Comparison of ENCODE assay signal across 13 cellular contexts in the genomic region with DNA sequence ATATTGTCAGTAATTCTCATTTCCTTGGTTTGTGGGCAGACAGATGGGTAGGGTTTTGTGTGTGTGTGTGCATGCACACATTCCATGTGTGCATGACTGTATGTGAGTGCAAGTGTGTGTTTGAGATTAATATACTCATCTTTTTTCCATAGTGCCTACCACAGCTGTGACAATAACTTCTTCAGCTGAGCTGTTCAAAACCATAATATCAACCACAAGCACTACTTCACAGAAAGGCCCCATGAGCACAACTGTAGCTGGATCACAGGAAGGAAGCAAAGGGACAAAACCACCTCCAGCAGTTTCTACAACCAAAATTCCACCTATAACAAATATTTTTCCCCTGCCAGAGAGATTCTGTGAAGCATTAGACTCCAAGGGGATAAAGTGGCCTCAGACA.
DNase-seq lines count a peak whose midpoint lies in the region; ATAC-seq and TF ChIP-seq lines count a peak whose summit lies in the region.
"Had no signal": no experiment of that assay in that cellular context is flagged by ENCODE, and none has a peak within 500 bp of the region (broad histone marks: within the 10 kb centered on the region; RNA-seq: fewer than 3 reads in every experiment).

No MANE protein-coding gene starts in this region.

- no peaks in the 10 kb centered on the region for H3K4me1 ChIP-seq in endodermal cell (ENCODE audit: control insufficient read depth, insufficient read depth, low read length)
- peaks cover 0 to 22% (median 11%) of the 10 kb centered on the region in 4 donors for H3K4me1 ChIP-seq in sigmoid colon
- H3K4me1 ChIP-seq in right lobe of liver: no peaks in the 10 kb centered on the region

- H3K27me3 ChIP-seq in endodermal cell (ENCODE audit: control insufficient read depth, insufficient read depth, low read length, poor library complexity, severe bottlenecking) (no peaks in the 10 kb centered on the region), sigmoid colon (no peaks in the 10 kb centered on the region), right lobe of liver (no peaks in the 10 kb centered on the region)

- peak overlapping the region; percentile 16 for H3K27ac ChIP-seq in endodermal cell (ENCODE audit: low read depth, low read length)
- H3K27ac ChIP-seq in sigmoid colon: no peak overlapping the region
- no peak overlapping the region for H3K27ac ChIP-seq in right lobe of liver
- H3K27ac ChIP-seq: PC-9 had no signal

- peak; percentile 19 for DNase-seq in activated CD8-positive, alpha-beta T cell treated with anti-CD3 and anti-CD28 coated beads, Interleukin-2, amount 10 ng/mL, durations not matched to agents 7 days and 5 days
- no peak for DNase-seq in activated CD8-positive, alpha-beta T cell treated with anti-CD3 and anti-CD28 coated beads for 36 hours
- DNase-seq in Kasumi-1 (lab: John Stamatoyannopoulos, UW) (peak; percentile 19 to 27), endodermal cell (no peak), neural crest cell (ENCODE audit: low read depth, low spot score) (no peak), sigmoid colon (no peak), right lobe of liver (no peak)
- DNase-seq: COR-L47, KBM-7, NCI-H1436, PC-9 had no signal

- H3K9ac ChIP-seq in endodermal cell (ENCODE audit: extremely low read depth, low read length, poor library complexity, severe bottlenecking): no peak overlapping the region

- peak; percentile 42 for ATAC-seq in activated CD8-positive, alpha-beta T cell treated with anti-CD3 and anti-CD28 coated beads, Interleukin-2, amount 10 ng/mL, durations not matched to agents 7 days and 5 days
- ATAC-seq in activated CD8-positive, alpha-beta T cell treated with anti-CD3 and anti-CD28 coated beads for 36 hours: no peak
- ATAC-seq in HG03354 (IDR thresholded peaks at IDR 0.05; ENCODE audit: poor library complexity, severe bottlenecking, unreplicated experiment): no peak
- ATAC-seq in right lobe of liver: no peak

- H3K36me3 ChIP-seq in endodermal cell (ENCODE audit: control insufficient read depth, insufficient read depth, low read length) (peaks cover 32% of the 10 kb centered on the region), sigmoid colon (peaks cover 0 to 6% (median 0%) of the 10 kb centered on the region in 4 donors), right lobe of liver (peaks cover 0 to 10% (median 0%) of the 10 kb centered on the region in 4 donors)

- intact Hi-C loops in activated CD8-positive, alpha-beta T cell treated with anti-CD3 and anti-CD28 coated beads for 36 hours (cut with micrococcal nuclease): no loop called here
- intact Hi-C loops in sigmoid colon (cut with DNase I): no loop called here
- intact Hi-C loops in right lobe of liver (cut with DNase I): no loop called here

- CTCF ChIA-PET in activated CD8-positive, alpha-beta T cell treated with anti-CD3 and anti-CD28 coated beads, Interleukin-2, amount 10 ng/mL, durations not matched to agents 7 days and 5 days (lab: Charles Lee): no interaction called here
- CTCF ChIA-PET in activated CD8-positive, alpha-beta T cell treated with anti-CD3 and anti-CD28 coated beads for 36 hours (lab: Charles Lee): no interaction called here

- TF ChIP-seq POLR2A in sigmoid colon (IDR thresholded peaks at IDR 0.05) (no peak), right lobe of liver (IDR thresholded peaks at IDR 0.05) (no peak)

- no peak for TF ChIP-seq CTCF in activated CD8-positive, alpha-beta T cell treated with anti-CD3 and anti-CD28 coated beads for 36 hours (IDR thresholded peaks at IDR 0.05)
- TF ChIP-seq CTCF in endodermal cell (conservative IDR thresholded peaks at IDR 0.05): no peak
- TF ChIP-seq CTCF in neural crest cell (conservative IDR thresholded peaks at IDR 0.05): no peak
- TF ChIP-seq CTCF in sigmoid colon (IDR thresholded peaks at IDR 0.05): no peak
- no peak for TF ChIP-seq CTCF in right lobe of liver (IDR thresholded peaks at IDR 0.05)

- no peak overlapping the region for H3K27ac Mint-ChIP-seq in activated CD8-positive, alpha-beta T cell treated with anti-CD3 and anti-CD28 coated beads, Interleukin-2, amount 10 ng/mL, durations not matched to agents 7 days and 5 days
- no peak overlapping the region for H3K27ac Mint-ChIP-seq in activated CD8-positive, alpha-beta T cell treated with anti-CD3 and anti-CD28 coated beads for 36 hours
- H3K27ac Mint-ChIP-seq in endodermal cell (no peak overlapping the region), neural crest cell (ENCODE audit: unreplicated experiment) (no peak overlapping the region)
- H3K27ac Mint-ChIP-seq: CD14-positive monocyte had no signal

- POLR2A ChIA-PET in activated CD8-positive, alpha-beta T cell treated with anti-CD3 and anti-CD28 coated beads, Interleukin-2, amount 10 ng/mL, durations not matched to agents 7 days and 5 days (lab: Charles Lee): no interaction called here
- POLR2A ChIA-PET in activated CD8-positive, alpha-beta T cell treated with anti-CD3 and anti-CD28 coated beads for 36 hours (lab: Charles Lee): no interaction called here

- H3K9me3 Mint-ChIP-seq in activated CD8-positive, alpha-beta T cell treated with anti-CD3 and anti-CD28 coated beads, Interleukin-2, amount 10 ng/mL, durations not matched to agents 7 days and 5 days (ENCODE audit: insufficient read depth): no peaks in the 10 kb centered on the region
- no peaks in the 10 kb centered on the region for H3K9me3 Mint-ChIP-seq in activated CD8-positive, alpha-beta T cell treated with anti-CD3 and anti-CD28 coated beads for 36 hours
- H3K9me3 Mint-ChIP-seq in endodermal cell: no peaks in the 10 kb centered on the region
- H3K9me3 Mint-ChIP-seq in neural crest cell: no peaks in the 10 kb centered on the region

- H3K4me3 Mint-ChIP-seq in activated CD8-positive, alpha-beta T cell treated with anti-CD3 and anti-CD28 coated beads, Interleukin-2, amount 10 ng/mL, durations not matched to agents 7 days and 5 days: no peak overlapping the region
- H3K4me3 Mint-ChIP-seq in activated CD8-positive, alpha-beta T cell treated with anti-CD3 and anti-CD28 coated beads for 36 hours: no peak overlapping the region
- H3K4me3 Mint-ChIP-seq in endodermal cell: no peak overlapping the region
- H3K4me3 Mint-ChIP-seq in neural crest cell: peak overlapping the region; percentile 11
- H3K4me3 Mint-ChIP-seq: CD14-positive monocyte had no signal

- TF ChIP-seq EP300 in sigmoid colon (IDR thresholded peaks at IDR 0.05): no peak

- H3K36me3 Mint-ChIP-seq in activated CD8-positive, alpha-beta T cell treated with anti-CD3 and anti-CD28 coated beads, Interleukin-2, amount 10 ng/mL, durations not matched to agents 7 days and 5 days (ENCODE audit: low read depth): no peaks in the 10 kb centered on the region
- H3K36me3 Mint-ChIP-seq in activated CD8-positive, alpha-beta T cell treated with anti-CD3 and anti-CD28 coated beads for 36 hours (ENCODE audit: low read depth): no peaks in the 10 kb centered on the region
- peaks cover 20% of the 10 kb centered on the region for H3K36me3 Mint-ChIP-seq in endodermal cell (ENCODE audit: low read depth)
- H3K36me3 Mint-ChIP-seq in neural crest cell (ENCODE audit: low read depth): peaks cover 13% of the 10 kb centered on the region
- H3K36me3 Mint-ChIP-seq: CD14-positive monocyte had no signal

- no peaks in the 10 kb centered on the region for H3K27me3 Mint-ChIP-seq in activated CD8-positive, alpha-beta T cell treated with anti-CD3 and anti-CD28 coated beads, Interleukin-2, amount 10 ng/mL, durations not matched to agents 7 days and 5 days (ENCODE audit: low read depth)
- no peaks in the 10 kb centered on the region for H3K27me3 Mint-ChIP-seq in activated CD8-positive, alpha-beta T cell treated with anti-CD3 and anti-CD28 coated beads for 36 hours
- H3K27me3 Mint-ChIP-seq in endodermal cell (ENCODE audit: insufficient read depth) (no peaks in the 10 kb centered on the region), neural crest cell (ENCODE audit: low read depth) (no peaks in the 10 kb centered on the region)

- H3K4me3 ChIP-seq in endodermal cell (ENCODE audit: low read length) (no peak overlapping the region), sigmoid colon (no peak overlapping the region), right lobe of liver (no peak overlapping the region)
- H3K4me3 ChIP-seq: PC-9 had no signal

- H3K9me3 ChIP-seq in endodermal cell (ENCODE audit: control insufficient read depth, low read length) (no peaks in the 10 kb centered on the region), sigmoid colon (no peaks in the 10 kb centered on the region), right lobe of liver (no peaks in the 10 kb centered on the region)

- peaks cover 10% of the 10 kb centered on the region for H3K4me1 Mint-ChIP-seq in activated CD8-positive, alpha-beta T cell treated with anti-CD3 and anti-CD28 coated beads, Interleukin-2, amount 10 ng/mL, durations not matched to agents 7 days and 5 days (ENCODE audit: low read depth)
- H3K4me1 Mint-ChIP-seq in activated CD8-positive, alpha-beta T cell treated with anti-CD3 and anti-CD28 coated beads for 36 hours (ENCODE audit: low read depth): no peaks in the 10 kb centered on the region
- H3K4me1 Mint-ChIP-seq in endodermal cell: peaks cover 8% of the 10 kb centered on the region
- peaks cover 31% of the 10 kb centered on the region for H3K4me1 Mint-ChIP-seq in neural crest cell
- H3K4me1 Mint-ChIP-seq: CD14-positive monocyte had no signal

Comparison
In these comparisons a context has a peak if more than half of its experiments do, and no peak if none do; other contexts are left out.
1. DNase-seq: peak in activated CD8-positive, alpha-beta T cell treated with anti-CD3 and anti-CD28 coated beads, Interleukin-2, amount 10 ng/mL, durations not matched to agents 7 days and 5 days (single experiment) and Kasumi-1 (2 of 2); none in activated CD8-positive, alpha-beta T cell treated with anti-CD3 and anti-CD28 coated beads for 36 hours (single experiment), endodermal cell (single experiment), neural crest cell (single experiment), sigmoid colon (single experiment) and right lobe of liver (0 of 3).